Comparison of ENCODE assay signal across 8 cellular contexts in the genomic region with DNA sequence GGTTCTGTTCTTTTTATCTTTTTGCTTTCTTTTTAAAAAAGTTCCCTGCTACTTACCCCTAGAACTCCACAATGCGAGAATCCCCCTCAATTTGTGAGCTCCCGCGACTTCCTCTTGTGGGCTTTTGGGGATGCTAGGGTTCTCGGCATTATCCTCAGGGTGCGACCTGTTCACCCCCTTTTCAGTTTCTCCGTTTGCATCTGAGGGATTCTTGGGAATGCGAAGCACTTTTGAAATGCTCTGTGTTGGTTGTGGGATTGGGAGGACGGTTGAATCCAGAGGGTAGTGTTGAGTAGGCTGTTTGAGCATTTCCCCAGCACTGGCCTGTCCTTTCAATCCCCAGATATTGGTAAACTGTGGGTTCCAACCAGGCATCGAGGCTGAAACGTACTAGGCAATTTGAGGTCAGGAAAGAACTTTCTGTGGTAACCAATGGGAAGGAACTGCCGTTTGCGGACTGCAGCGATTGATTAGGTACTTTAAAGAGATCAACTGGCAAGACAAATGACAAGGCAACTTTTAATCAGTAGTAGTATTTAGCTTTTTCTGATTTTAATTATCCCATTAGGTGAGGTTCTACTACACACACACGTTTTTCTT. TPM values are rescaled to one million over a fixed set of nuclear protein-coding genes. Genes with fewer than 3 reads are reported as not detected.
A peak's percentile ranks its signal among the peaks of the same experiment; 100 is the strongest.
DNase-seq lines count a peak whose midpoint lies in the region; ATAC-seq and TF ChIP-seq lines count a peak whose summit lies in the region.

No MANE protein-coding gene starts in this region.

- H3K27me3 ChIP-seq in dorsolateral prefrontal cortex (no peaks in the 10 kb centered on the region), mucosa of rectum (ENCODE audit: control insufficient read depth in 2 of 2, insufficient read depth in 2 of 2, low read length in 2 of 2) (no peaks in the 10 kb centered on the region)

- in situ Hi-C loops in ACHN (cut with HindIII; ENCODE audit: low pct_ligation_motif_present, low pct_unique_long_range_greater_than_20kb, low sequenced_read_pairs) (no loop called here), KBM-7 (cut with MboI; ENCODE audit: low pct_unique_long_range_greater_than_20kb, low sequenced_read_pairs) (no loop called here)

- peak overlapping the region; percentile 88 to 89 for H3K9ac ChIP-seq in mucosa of rectum (ENCODE audit: low read depth in 1 of 2, low read length in 2 of 2)

- no peaks in the 10 kb centered on the region for H3K36me3 ChIP-seq in mucosa of rectum (ENCODE audit: control insufficient read depth in 2 of 2, insufficient read depth in 2 of 2, low read length in 2 of 2)

- ATAC-seq in GM18511 (IDR thresholded peaks at IDR 0.05; ENCODE audit: unreplicated experiment) = peak; percentile 12
- peak; percentile 1 for ATAC-seq in HG03060 (IDR thresholded peaks at IDR 0.05; ENCODE audit: low read depth, unreplicated experiment)
- no peak for ATAC-seq in activated CD4-positive, CD25-positive, alpha-beta regulatory T cell treated with anti-CD3 and anti-CD28 coated beads, Interleukin-2, amount 50 U/mL, for 24 hours

- H3K4me3 ChIP-seq in dorsolateral prefrontal cortex = peak overlapping the region; percentile 58 to 99 (median 89)
- peak overlapping the region; percentile 85 to 99 for H3K4me3 ChIP-seq in mucosa of rectum (ENCODE audit: low read length in 2 of 2)

- TF ChIP-seq CTCF in dorsolateral prefrontal cortex (IDR thresholded peaks at IDR 0.05 in 54 of 56, conservative IDR thresholded peaks at IDR 0.05 in 2 of 56; ENCODE audit: low read depth in 1 of 56, partially characterized antibody in 56 of 56) = peak in 8 of 56 donors; percentile 0 to 23 (median 4)

- H3K9me3 ChIP-seq in mucosa of rectum (ENCODE audit: control insufficient read depth in 2 of 2, low read length in 2 of 2) = no peaks in the 10 kb centered on the region

- intact Hi-C loops in dorsolateral prefrontal cortex (cut with DNase I) = loop anchor here in 1 of 2 donors (5.0 kb wide), 1 partner anchor 40 kb away; no protein-coding TSS in a partner anchor

- peaks cover 5 to 6% of the 10 kb centered on the region in 2 donors for H3K4me1 ChIP-seq in mucosa of rectum (ENCODE audit: control insufficient read depth in 2 of 2, insufficient read depth in 2 of 2, low read length in 2 of 2)

- DNase-seq in ACHN (peak; percentile 45), SIG-M5 treated with dmso at 0.1 percent for 504 hours (lab: John Stamatoyannopoulos, UW; ENCODE audit: unreplicated experiment) (peak; percentile 66), dorsolateral prefrontal cortex (peak in 2 of 10 donors; percentile 20 to 41), KBM-7 (no peak)

- H3K27ac ChIP-seq in dorsolateral prefrontal cortex = peak overlapping the region in 55 of 59 donors; percentile 14 to 91 (median 78)
- H3K27ac ChIP-seq in mucosa of rectum (ENCODE audit: low read depth in 2 of 2, low read length in 2 of 2) = peak overlapping the region; percentile 69 to 81

RNA-seq across cellular contexts. Expression of gene XRCC4, which starts 0.4 kb away (rescaled TPM):
- 1 to 10 TPM; 3.1 to 8.6 (median 5.2) TPM for total RNA-seq in dorsolateral prefrontal cortex

RNA-seq across cellular contexts. Expression of gene TMEM167A, which starts 0.6 kb away (rescaled TPM):
- total RNA-seq in dorsolateral prefrontal cortex = 10 to 100 TPM; 46.0 to 89.2 (median 63.9) TPM

Comparison
In these comparisons a context has a peak if more than half of its experiments do, and no peak if none do; other contexts are left out.
1. ATAC-seq: peak in GM18511 (single experiment) and HG03060 (single experiment); none in activated CD4-positive, CD25-positive, alpha-beta regulatory T cell treated with anti-CD3 and anti-CD28 coated beads, Interleukin-2, amount 50 U/mL, for 24 hours (0 of 2).